ENCODE assay signal across 1 cellular context in the genomic region with DNA sequence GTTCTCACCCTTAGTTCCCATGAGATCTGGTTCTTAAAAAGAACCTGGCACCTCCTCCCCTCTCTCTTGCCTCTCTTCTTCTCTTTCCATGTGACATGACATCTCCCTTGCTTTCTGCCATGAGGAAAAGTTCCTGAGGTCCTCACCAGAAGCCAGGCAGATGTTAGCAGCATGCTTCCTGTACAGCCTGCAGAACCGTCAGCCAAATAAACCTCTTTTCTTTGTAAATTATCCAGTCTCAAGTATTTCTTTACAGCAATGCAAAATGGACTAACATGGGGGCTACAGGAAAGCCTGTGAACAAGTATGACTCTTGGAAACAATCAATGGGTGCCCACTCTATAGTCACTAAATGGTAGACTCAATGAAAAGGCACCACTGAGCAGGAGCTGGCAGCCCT.
A peak's percentile ranks its signal among the peaks of the same experiment; 100 is the strongest.
TF ChIP-seq lines count a peak whose summit lies in the region.

No MANE protein-coding gene starts in this region.

TF ChIP-seq in K562, 482 proteins besides CTCF, POLR2A, EP300 and RAD21:
- TF ChIP-seq ZNF766 (CRISPR knock-in tag; conservative IDR thresholded peaks at IDR 0.05): peak; percentile 89
- TF ChIP-seq SMAD4 (CRISPR knock-in tag; conservative IDR thresholded peaks at IDR 0.05): no peak
- TF ChIP-seq ZFPM2 (CRISPR knock-in tag; IDR thresholded peaks at IDR 0.05): no peak
